28 cellular contexts compared by ENCODE assay signal in the genomic region with DNA sequence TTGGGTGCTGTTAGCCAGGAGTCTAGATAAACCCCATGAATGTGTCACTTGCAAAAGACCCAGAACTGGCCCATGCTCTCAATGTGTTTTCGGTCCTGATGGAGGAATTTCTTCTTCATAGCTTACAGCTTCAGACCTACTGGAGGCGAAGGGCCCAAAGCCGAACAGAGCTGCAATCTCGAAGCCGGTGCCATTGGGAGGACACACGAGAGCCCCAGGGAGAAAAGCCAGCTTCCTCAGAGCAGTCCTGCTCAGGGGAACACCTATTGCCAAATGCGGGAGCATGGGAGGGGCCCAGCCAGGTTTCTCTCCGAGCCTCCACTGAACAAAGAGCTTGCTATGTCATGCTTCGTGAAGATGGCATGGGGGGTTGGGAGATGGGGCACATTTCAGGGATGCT.
DNase-seq lines count a peak whose midpoint lies in the region; ATAC-seq, FAIRE-seq and TF ChIP-seq lines count a peak whose summit lies in the region.
"Had no signal": no experiment of that assay in that cellular context is flagged by ENCODE, and none has a peak within 500 bp of the region (broad histone marks: within the 10 kb centered on the region; RNA-seq: fewer than 3 reads in every experiment).

No MANE protein-coding gene starts in this region.

- H3K36me3 ChIP-seq in GM23338 (ENCODE audit: insufficient read depth) (no peaks in the 10 kb centered on the region), K562 (ENCODE audit: control insufficient read depth, insufficient read depth, low read length) (no peaks in the 10 kb centered on the region), mesendoderm (ENCODE audit: control insufficient read depth, insufficient read depth, low read length) (no peaks in the 10 kb centered on the region)
- H3K36me3 ChIP-seq in naive thymus-derived CD4-positive, alpha-beta T cell (ENCODE audit: control insufficient read depth in 2 of 3, insufficient read depth in 3 of 3, low read length in 3 of 3) = no peaks in the 10 kb centered on the region
- H3K36me3 ChIP-seq: BE2C, BLaER1 had no signal

- no peaks in the 10 kb centered on the region for H3K79me2 ChIP-seq in GM23338 (replicated peaks; ENCODE audit: insufficient read depth)
- H3K79me2 ChIP-seq in K562 (ENCODE audit: control insufficient read depth, insufficient read depth, low read length) = no peaks in the 10 kb centered on the region
- H3K79me2 ChIP-seq in mesendoderm (ENCODE audit: control insufficient read depth, insufficient read depth, low read length) = no peaks in the 10 kb centered on the region

- no peak for TF ChIP-seq CTCF in GM23338 (conservative IDR thresholded peaks at IDR 0.05; ENCODE audit: low read depth in 2 of 2)
- TF ChIP-seq CTCF in K562 (IDR thresholded peaks at IDR 0.05 in 2 of 3, conservative IDR thresholded peaks at IDR 0.05 in 1 of 3; ENCODE audit: insufficient read depth in 2 of 3, low read depth in 1 of 3, low read length in 3 of 3) = no peak
- TF ChIP-seq CTCF in osteocyte (IDR thresholded peaks at IDR 0.05) = no peak

- H2BK15ac ChIP-seq in mesendoderm (replicated peaks; ENCODE audit: low read depth) = no peak overlapping the region

- no peaks in the 10 kb centered on the region for H3K79me1 ChIP-seq in mesendoderm (ENCODE audit: low read length)

- H3K18ac ChIP-seq in mesendoderm (ENCODE audit: low read length) = peak overlapping the region; percentile 11

- H2BK120ac ChIP-seq in mesendoderm (ENCODE audit: low read depth, low read length) = no peak overlapping the region

- no peaks in the 10 kb centered on the region for H3K36me3 Mint-ChIP-seq in GM23338 (ENCODE audit: low read depth)
- no peaks in the 10 kb centered on the region for H3K36me3 Mint-ChIP-seq in osteocyte (ENCODE audit: unreplicated experiment)
- H3K36me3 Mint-ChIP-seq in naive thymus-derived CD4-positive, alpha-beta T cell = no peaks in the 10 kb centered on the region
- H3K36me3 Mint-ChIP-seq: CD14-positive monocyte; CD4-positive, alpha-beta memory T cell; CD4-positive, CD25-positive, alpha-beta regulatory T cell; CD8-positive, alpha-beta memory T cell had no signal

- TF ChIP-seq EP300 in K562 (IDR thresholded peaks at IDR 0.05; ENCODE audit: low read length) = no peak

- no peak overlapping the region for H3K56ac ChIP-seq in mesendoderm (ENCODE audit: low read length)

- intact Hi-C loops in K562 (cut with micrococcal nuclease) = loop anchor here (5.0 to 10.0 kb wide), 2 partner anchors 62 to 164 kb away; no protein-coding TSS in a partner anchor
- intact Hi-C loops in naive thymus-derived CD4-positive, alpha-beta T cell (cut with micrococcal nuclease) = no loop called here

- no peak overlapping the region for H3K23ac ChIP-seq in mesendoderm (ENCODE audit: low read length)

- no peak overlapping the region for H2BK5ac ChIP-seq in mesendoderm (ENCODE audit: low read length)

- peaks cover 45% of the 10 kb centered on the region for H3K4me1 Mint-ChIP-seq in GM23338
- peaks cover 2% of the 10 kb centered on the region for H3K4me1 Mint-ChIP-seq in osteocyte (ENCODE audit: unreplicated experiment)
- H3K4me1 Mint-ChIP-seq in naive thymus-derived CD4-positive, alpha-beta T cell = no peaks in the 10 kb centered on the region
- H3K4me1 Mint-ChIP-seq: CD14-positive monocyte; CD4-positive, alpha-beta memory T cell; CD4-positive, CD25-positive, alpha-beta regulatory T cell; CD8-positive, alpha-beta memory T cell had no signal

- no peak overlapping the region for H4K8ac ChIP-seq in mesendoderm (ENCODE audit: low read depth, low read length)

- no peaks in the 10 kb centered on the region for H3K9me3 ChIP-seq in K562 (replicated peaks; ENCODE audit: control insufficient read depth, insufficient read depth, low read depth, low read length)
- no peaks in the 10 kb centered on the region for H3K9me3 ChIP-seq in naive thymus-derived CD4-positive, alpha-beta T cell (ENCODE audit: control insufficient read depth in 2 of 3, low read length in 3 of 3)
- H3K9me3 ChIP-seq: BE2C, BLaER1 had no signal

- WGBS in K562 (ENCODE audit: insufficient coverage, low coverage, missing lambda C conversion rate) = 59% methylated on average over 8 of the region's 9 CpGs
- no CpG with 5 or more reads among the region's 9 CpGs for WGBS in mesendoderm (ENCODE audit: extremely low coverage, insufficient coverage, low lambda C conversion rate)

- H2AFZ ChIP-seq in GM23338 (peak overlapping the region; percentile 66; the same call in 1 of the 2 replicates), K562 (ENCODE audit: low read depth, low read length) (peak overlapping the region; percentile 32; the same call in 1 of the 2 replicates)

- POLR2A ChIA-PET in K562 (lab: Yijun Ruan, JAX) = interaction anchor here (0.6 to 0.8 kb wide), 2 partner anchors 10 to 23 kb away, joined by 4 to 5 read pairs; no protein-coding TSS in a partner anchor
- POLR2A ChIA-PET in naive thymus-derived CD4-positive, alpha-beta T cell (lab: Charles Lee) = no interaction called here

- H3K27ac Mint-ChIP-seq in GM23338 (no peak overlapping the region), osteocyte (ENCODE audit: unreplicated experiment) (no peak overlapping the region)
- H3K27ac Mint-ChIP-seq in naive thymus-derived CD4-positive, alpha-beta T cell = no peak overlapping the region
- H3K27ac Mint-ChIP-seq: CD4-positive, alpha-beta memory T cell; CD4-positive, CD25-positive, alpha-beta regulatory T cell; CD8-positive, alpha-beta memory T cell had no signal

- H3K4me3 ChIP-seq in GM23338 (no peak overlapping the region), K562 (no peak overlapping the region), mesendoderm (ENCODE audit: low read length) (no peak overlapping the region)
- no peak overlapping the region for H3K4me3 ChIP-seq in naive thymus-derived CD4-positive, alpha-beta T cell (ENCODE audit: low read length)
- H3K4me3 ChIP-seq: BLaER1, GM12878 had no signal

- H3K9ac ChIP-seq in K562 (ENCODE audit: insufficient read depth in 1 of 2, low read depth in 2 of 2, low read length in 2 of 2) (peak overlapping the region in 1 of 2 experiments; percentile 28; a peak in 1 of 4 replicates), mesendoderm (ENCODE audit: low read length) (no peak overlapping the region)
- H3K9ac ChIP-seq: BLaER1 had no signal

- no peak for TF ChIP-seq POLR2A in K562 (conservative IDR thresholded peaks at IDR 0.05)

- H3K27me3 ChIP-seq in GM23338 (ENCODE audit: insufficient read depth) (no peaks in the 10 kb centered on the region), K562 (ENCODE audit: control insufficient read depth in 2 of 2, insufficient read depth in 2 of 2, low read length in 2 of 2) (no peaks in the 10 kb centered on the region), mesendoderm (ENCODE audit: insufficient read depth, low read length, poor library complexity) (no peaks in the 10 kb centered on the region)
- no peaks in the 10 kb centered on the region for H3K27me3 ChIP-seq in naive thymus-derived CD4-positive, alpha-beta T cell (ENCODE audit: control insufficient read depth in 2 of 2, insufficient read depth in 2 of 2, low read length in 2 of 2)
- H3K27me3 ChIP-seq: BE2C, BLaER1 had no signal

- no TSS peak for BruUV-seq in K562 (replicated peaks; lab: Mats Ljungman, UMichigan)

- H3K4me3 Mint-ChIP-seq in GM23338 = no peak overlapping the region
- no peak overlapping the region for H3K4me3 Mint-ChIP-seq in osteocyte (ENCODE audit: unreplicated experiment)
- H3K4me3 Mint-ChIP-seq in naive thymus-derived CD4-positive, alpha-beta T cell = no peak overlapping the region
- H3K4me3 Mint-ChIP-seq: CD14-positive monocyte; CD4-positive, alpha-beta memory T cell; CD4-positive, CD25-positive, alpha-beta regulatory T cell; CD8-positive, alpha-beta memory T cell had no signal

- in situ Hi-C loops in K562 (cut with MboI) = no loop called here

- no peaks in the 10 kb centered on the region for H3K9me1 ChIP-seq in K562 (ENCODE audit: control insufficient read depth, insufficient read depth, low read length)

- peaks cover under 1% of the 10 kb centered on the region for H3K9me2 ChIP-seq in GM23338 (ENCODE audit: insufficient read depth)

- no peak for ATAC-seq in GM23338
- no peak for ATAC-seq in K562
- ATAC-seq in naive thymus-derived CD4-positive, alpha-beta T cell = no peak
- ATAC-seq in esophagus mucosa = no peak
- ATAC-seq: GM12878 had no signal

- no peak for TF ChIP-seq RAD21 in K562 (CRISPR knock-in tag; conservative IDR thresholded peaks at IDR 0.05 in 1 of 2, IDR thresholded peaks at IDR 0.05 in 1 of 2)

- CTCF ChIA-PET in K562 (lab: Yijun Ruan, JAX; ENCODE audit: low intra/inter-chr PET ratio) = no interaction called here
- CTCF ChIA-PET in naive thymus-derived CD4-positive, alpha-beta T cell (lab: Charles Lee) = no interaction called here

- no peak for DNase-seq in GM23338 (ENCODE audit: low spot score)
- DNase-seq in K562 (ENCODE audit: extremely low read depth in 1 of 4, low spot score in 3 of 4) = no peak
- DNase-seq in mesendoderm = no peak
- peak; percentile 75 for DNase-seq in osteocyte (ENCODE audit: extremely low spot score, unreplicated experiment)
- no peak for DNase-seq in RCC 7860 (ENCODE audit: low spot score)
- DNase-seq in naive thymus-derived CD4-positive, alpha-beta T cell = no peak
- DNase-seq: 8988T; ACHN; BE2C; C1 segment of cervical spinal cord; CD4-positive, alpha-beta memory T cell; CD4-positive, CD25-positive, alpha-beta regulatory T cell; CD8-positive, alpha-beta memory T cell; COR-L47; DMS 273 treated with DMSO at 0.1 percent for 48 hours; DMS153; DMS53; DMS79; DND-41; EL; GDM1 had no signal

- no peaks in the 10 kb centered on the region for H4K20me1 ChIP-seq in GM23338 (replicated peaks; ENCODE audit: insufficient read depth)
- no peaks in the 10 kb centered on the region for H4K20me1 ChIP-seq in K562 (replicated peaks; ENCODE audit: control insufficient read depth, insufficient read depth, low read length)
- H4K20me1 ChIP-seq: BLaER1 had no signal

- no peak overlapping the region for H2AK5ac ChIP-seq in mesendoderm (ENCODE audit: low read length)

- no peaks in the 10 kb centered on the region for H3K9me3 Mint-ChIP-seq in GM23338
- peaks cover 5% of the 10 kb centered on the region for H3K9me3 Mint-ChIP-seq in osteocyte (ENCODE audit: unreplicated experiment)
- peaks cover 0 to 4% (median 0%) of the 10 kb centered on the region in 11 donors for H3K9me3 Mint-ChIP-seq in naive thymus-derived CD4-positive, alpha-beta T cell
- H3K9me3 Mint-ChIP-seq: CD14-positive monocyte; CD4-positive, alpha-beta memory T cell; CD8-positive, alpha-beta memory T cell had no signal

- no peak for FAIRE-seq in K562 (lab: Jason Lieb, UNC)
- no peak for FAIRE-seq in RCC 7860 (lab: Jason Lieb, UNC)
- FAIRE-seq: A204.1, GM12878, GM12892, GM18507 had no signal

- H3K27me3 Mint-ChIP-seq in GM23338 (ENCODE audit: insufficient read depth, low read depth, poor library complexity) = peaks cover 8% of the 10 kb centered on the region
- no peaks in the 10 kb centered on the region for H3K27me3 Mint-ChIP-seq in osteocyte (ENCODE audit: unreplicated experiment)
- peaks cover 0 to 19% (median 3%) of the 10 kb centered on the region in 5 donors for H3K27me3 Mint-ChIP-seq in naive thymus-derived CD4-positive, alpha-beta T cell
- H3K27me3 Mint-ChIP-seq: CD4-positive, CD25-positive, alpha-beta regulatory T cell had no signal

- H3K27ac ChIP-seq in GM23338 (ENCODE audit: low read depth) = no peak overlapping the region
- no peak overlapping the region for H3K27ac ChIP-seq in K562 (ENCODE audit: extremely low read depth, low read depth, low read length)
- no peak overlapping the region for H3K27ac ChIP-seq in mesendoderm (ENCODE audit: low read depth, low read length)
- H3K27ac ChIP-seq in naive thymus-derived CD4-positive, alpha-beta T cell (ENCODE audit: low read depth, low read length) = no peak overlapping the region
- H3K27ac ChIP-seq: BLaER1 had no signal

- H3K4ac ChIP-seq in mesendoderm (ENCODE audit: low read depth, low read length) = no peak overlapping the region

- H3K4me1 ChIP-seq in GM23338 (ENCODE audit: insufficient read depth) (peaks cover 9% of the 10 kb centered on the region; the same call in 1 of the 2 replicates), K562 (replicated peaks in 1 of 2; ENCODE audit: control insufficient read depth in 2 of 2, insufficient read depth in 2 of 2, low read length in 2 of 2) (peaks cover 10 to 18% of the 10 kb centered on the region in 2 experiments; a peak in 4 of 5 replicates), mesendoderm (ENCODE audit: control insufficient read depth, low read depth, low read length) (peaks cover 2% of the 10 kb centered on the region)
- no peaks in the 10 kb centered on the region for H3K4me1 ChIP-seq in naive thymus-derived CD4-positive, alpha-beta T cell (ENCODE audit: control insufficient read depth in 2 of 2, insufficient read depth in 2 of 2, low read length in 2 of 2)

- no peak overlapping the region for H4K5ac ChIP-seq in mesendoderm (ENCODE audit: low read length)

- no peaks in the 10 kb centered on the region for H3F3A ChIP-seq in GM23338 (replicated peaks; ENCODE audit: low read depth)

- H3K4me2 ChIP-seq in GM23338 = no peak overlapping the region
- H3K4me2 ChIP-seq in K562 (ENCODE audit: insufficient read depth, low read length) = no peak overlapping the region
- H3K4me2 ChIP-seq in mesendoderm (ENCODE audit: low read length) = no peak overlapping the region
- H3K4me2 ChIP-seq: BLaER1 had no signal
